10 cellular contexts compared by ENCODE assay signal in genomic region chr5:172186114-172186695, GRCh38. TPM values are rescaled to one million over a fixed set of nuclear protein-coding genes. Genes with fewer than 3 reads are reported as not detected.
A peak's percentile ranks its signal among the peaks of the same experiment; 100 is the strongest.
DNase-seq lines count a peak whose midpoint lies in the region; ATAC-seq, FAIRE-seq and TF ChIP-seq lines count a peak whose summit lies in the region.
"Had no signal": no experiment of that assay in that cellular context is flagged by ENCODE, and none has a peak within 500 bp of the region (broad histone marks: within the 10 kb centered on the region; RNA-seq: fewer than 3 reads in every experiment).

No MANE protein-coding gene starts in this region.

- no peak for TF ChIP-seq EP300 in esophagus muscularis mucosa (IDR thresholded peaks at IDR 0.05)

- intact Hi-C loops in esophagus muscularis mucosa (cut with DNase I): loop anchor here (5.0 kb wide), 2 partner anchors 106 to 179 kb away; partner anchors contain the start of gene FBXW11

- H3K4me1 ChIP-seq in RWPE2 (ENCODE audit: insufficient read depth, poor library complexity, severe bottlenecking) (peaks cover 17% of the 10 kb centered on the region), esophagus muscularis mucosa (peaks cover 21 to 53% (median 42%) of the 10 kb centered on the region in 4 donors), rectal smooth muscle tissue (ENCODE audit: control insufficient read depth, insufficient read depth, low read length) (peaks cover 3% of the 10 kb centered on the region)

- ATAC-seq in RWPE2 (ENCODE audit: low read depth) (no peak), GM19035 (IDR thresholded peaks at IDR 0.05; ENCODE audit: unreplicated experiment) (no peak), GM21381 (IDR thresholded peaks at IDR 0.05; ENCODE audit: unreplicated experiment) (no peak)

- H3K9me3 ChIP-seq in RWPE2 (ENCODE audit: severe bottlenecking): no peaks in the 10 kb centered on the region
- H3K9me3 ChIP-seq in esophagus muscularis mucosa: no peaks in the 10 kb centered on the region

- DNase-seq in RWPE2 (ENCODE audit: low spot score) (peak; percentile 14), esophagus muscularis mucosa (ENCODE audit: extremely low spot score) (no peak), hypothalamus (lab: John Stamatoyannopoulos, UW) (no peak), H54 (ENCODE audit: insufficient read length, low spot score) (no peak)

- 0 out of 2 replicates have a peak, but pooled peaks cover under 1% of the 10 kb centered on the region for H3K36me3 ChIP-seq in RWPE2 (ENCODE audit: low read depth)
- peaks cover 0 to 3% (median 0%) of the 10 kb centered on the region in 4 donors for H3K36me3 ChIP-seq in esophagus muscularis mucosa
- H3K36me3 ChIP-seq in rectal smooth muscle tissue (ENCODE audit: control insufficient read depth, insufficient read depth, low read length): no peaks in the 10 kb centered on the region
- H3K36me3 ChIP-seq: cardiac muscle cell had no signal

- H3K27me3 ChIP-seq in RWPE2 (ENCODE audit: insufficient read depth, poor library complexity, severe bottlenecking) (no peaks in the 10 kb centered on the region), esophagus muscularis mucosa (no peaks in the 10 kb centered on the region), rectal smooth muscle tissue (ENCODE audit: control insufficient read depth, insufficient read depth, low read length) (no peaks in the 10 kb centered on the region)
- H3K27me3 ChIP-seq: cardiac muscle cell had no signal

- H3K4me3 ChIP-seq in GM08714 (ENCODE audit: low read length): peak overlapping the region; percentile 76
- H3K4me3 ChIP-seq in RWPE2 (ENCODE audit: severe bottlenecking): peak overlapping the region; percentile 63
- peak overlapping the region; percentile 82 to 94 (median 89) for H3K4me3 ChIP-seq in esophagus muscularis mucosa
- H3K4me3 ChIP-seq in rectal smooth muscle tissue (ENCODE audit: low read length): peak overlapping the region; percentile 81

- H3K27ac ChIP-seq in RWPE2 (ENCODE audit: poor library complexity, severe bottlenecking): peak overlapping the region; percentile 77
- peak overlapping the region; percentile 85 to 97 (median 92) for H3K27ac ChIP-seq in esophagus muscularis mucosa (replicated peaks in 1 of 4)
- no peak overlapping the region for H3K27ac ChIP-seq in rectal smooth muscle tissue (ENCODE audit: low read depth, low read length)
- H3K27ac ChIP-seq: cardiac muscle cell had no signal

- WGBS in esophagus muscularis mucosa: 85% methylated on average over 13 of the region's 13 CpGs

- TF ChIP-seq POLR2A in esophagus muscularis mucosa (IDR thresholded peaks at IDR 0.05; ENCODE audit: low read depth) (no peak), H54 (IDR thresholded peaks at IDR 0.05; ENCODE audit: low read depth, low read length) (no peak)

- TF ChIP-seq CTCF in RWPE2 (IDR thresholded peaks at IDR 0.05; ENCODE audit: poor library complexity, severe bottlenecking): no peak
- no peak for TF ChIP-seq CTCF in esophagus muscularis mucosa (IDR thresholded peaks at IDR 0.05)

- no peak for FAIRE-seq in H54 (lab: Jason Lieb, UNC)

- no peak overlapping the region for H3K9ac ChIP-seq in rectal smooth muscle tissue (ENCODE audit: low read length)

RNA-seq across cellular contexts. Expression of gene STK10, which starts 1.8 kb away (rescaled TPM):
- total RNA-seq in esophagus muscularis mucosa: 10 to 100 TPM; 18.8 to 21.8 (median 19.4) TPM

RNA-seq across cellular contexts. Expression of gene EFCAB9, which starts 7.8 kb away (rescaled TPM):
- not detected for total RNA-seq in esophagus muscularis mucosa
- total RNA-seq: cardiac muscle cell, RPMI7951 had no signal
